36 cellular contexts compared by ENCODE assay signal in the genomic region with DNA sequence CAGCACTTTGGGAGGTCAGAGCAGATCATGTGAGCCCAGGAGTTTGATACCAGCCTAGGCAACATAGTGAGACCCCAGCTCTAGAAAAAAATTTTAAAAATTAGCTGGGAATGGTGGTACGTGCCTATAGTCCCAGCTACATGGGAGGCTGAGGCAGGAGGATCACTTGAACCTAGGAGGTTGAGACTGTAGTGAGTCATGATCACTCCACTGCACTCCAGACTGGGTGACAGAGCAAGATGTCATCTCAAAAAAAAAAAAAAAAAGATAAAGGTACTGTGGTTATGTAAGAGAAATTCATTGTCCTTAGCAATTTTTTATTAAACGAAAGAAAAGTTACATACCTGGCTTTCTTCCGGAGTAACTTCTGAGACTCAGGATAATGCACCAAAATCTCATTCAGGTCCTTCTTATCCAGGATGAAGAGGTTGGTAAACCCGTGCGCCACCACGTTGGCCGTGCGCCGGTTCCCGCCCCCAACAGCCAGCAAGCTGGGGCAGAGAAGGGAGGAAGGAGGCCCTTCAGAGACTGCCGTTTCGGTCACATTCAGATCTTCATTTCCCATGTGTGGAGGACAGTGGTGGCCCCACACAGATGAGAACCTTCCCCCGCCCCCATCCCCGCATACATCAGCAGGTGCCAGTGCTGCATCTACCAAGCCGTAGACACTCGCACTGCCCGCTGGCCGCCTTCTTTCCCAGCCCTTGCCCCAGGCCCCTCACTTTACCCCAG.
"Had no signal": no experiment of that assay in that cellular context is flagged by ENCODE, and none has a peak within 500 bp of the region (broad histone marks: within the 10 kb centered on the region; RNA-seq: fewer than 3 reads in every experiment).

No MANE protein-coding gene starts in this region.

- H3K27ac ChIP-seq: adrenal gland, body of pancreas, cardiac muscle cell, coronary artery, neutrophil, ovary, sigmoid colon, thoracic aorta, uterus, WERI-Rb-1 had no signal

- H3K4me1 ChIP-seq: sigmoid colon, uterus had no signal

- DNase-seq: activated CD4-positive, alpha-beta T cell treated with anti-CD3 and anti-CD28 coated beads for 48 hours; activated CD4-positive, alpha-beta T cell treated with anti-CD3 and anti-CD28 coated beads, Interleukin-2, amount 50 U/mL, for 48 hours; activated CD8-positive, alpha-beta memory T cell treated with anti-CD3 and anti-CD28 coated beads for 24 hours; activated CD8-positive, alpha-beta memory T cell treated with anti-CD3 and anti-CD28 coated beads, Interleukin-2, amount 50 U/mL, for 4 hours; activated effector memory CD4-positive, alpha-beta T cell treated with anti-CD3 and anti-CD28 coated beads, Interleukin-2, amount 50 U/mL, for 16 hours; activated naive CD4-positive, alpha-beta T cell treated with anti-CD3 and anti-CD28 coated beads for 36 hours; activated naive CD8-positive, alpha-beta T cell treated with anti-CD3 and anti-CD28 coated beads for 36 hours; activated T-cell treated with anti-CD3 and anti-CD28 coated beads, Interleukin-2, amount 50 U/mL, for 1 hour; adrenal gland; aorta; cerebellar nuclear complex; effector memory CD8-positive, alpha-beta T cell; foreskin fibroblast; head of caudate nucleus; hippocampal formation; mucosa of descending colon; ovary; sigmoid colon; small intestine; stimulated activated CD4-positive, alpha-beta T cell treated with anti-CD3 and anti-CD28 coated beads, Interleukin-4, amount 100 ng/mL, for 24 hours; T1000; uterus; WERI-Rb-1 had no signal

- H3K36me3 ChIP-seq: adrenal gland, cardiac muscle cell, neutrophil, ovary, sigmoid colon, thoracic aorta, uterus, WERI-Rb-1 had no signal

- H3K27me3 ChIP-seq: adrenal gland, body of pancreas, cardiac muscle cell, neutrophil, ovary, uterus had no signal

- ATAC-seq: activated CD4-positive, CD25-positive, alpha-beta regulatory T cell treated with anti-CD3 and anti-CD28 coated beads, Interleukin-2, amount 50 U/mL, for 24 hours; effector memory CD8-positive, alpha-beta T cell; esophagus mucosa; mucosa of descending colon; natural killer cell treated with Interleukin-12 subunit alpha and Interleukin-12 subunit beta and Interleukin-15 and Interleukin-18, amount 100 ng/mL, for 72 hours; stimulated activated effector memory CD8-positive, alpha-beta T cell treated with anti-CD3 and anti-CD28 coated beads, Interleukin-12 subunit alpha, Interleukin-12 subunit beta, amount 100 ng/mL, for 72 hours had no signal

- H3K9me3 Mint-ChIP-seq: activated naive CD4-positive, alpha-beta T cell treated with anti-CD3 and anti-CD28 coated beads for 36 hours; activated naive CD8-positive, alpha-beta T cell treated with anti-CD3 and anti-CD28 coated beads for 36 hours; activated T-helper 1 cell treated with anti-CD3 and anti-CD28 coated beads, Interleukin-12 subunit alpha, Interleukin-12 subunit beta, Interleukin-2, Interleukin-4 antibody, amounts not matched to agents 30 ng/mL and 10 ng/mL and 1 ng/mL, durations not matched to agents 14 hours and 24 hours and 36 hours; effector memory CD8-positive, alpha-beta T cell; natural killer cell treated with Interleukin-12 subunit alpha and Interleukin-12 subunit beta and Interleukin-15 and Interleukin-18, amount 100 ng/mL, for 72 hours; stimulated activated effector memory CD8-positive, alpha-beta T cell treated with anti-CD3 and anti-CD28 coated beads, Interleukin-12 subunit alpha, Interleukin-12 subunit beta, amount 100 ng/mL, for 72 hours; stimulated activated naive CD8-positive, alpha-beta T cell treated with anti-CD3 and anti-CD28 coated beads, Interleukin-15, Interleukin-2, amounts not matched to agents 100 ng/mL and 50 ng/mL, for 24 hours had no signal

- H3K4me3 Mint-ChIP-seq: activated naive CD4-positive, alpha-beta T cell treated with anti-CD3 and anti-CD28 coated beads for 36 hours; activated naive CD8-positive, alpha-beta T cell treated with anti-CD3 and anti-CD28 coated beads for 36 hours; activated T-helper 1 cell treated with anti-CD3 and anti-CD28 coated beads, Interleukin-12 subunit alpha, Interleukin-12 subunit beta, Interleukin-2, Interleukin-4 antibody, amounts not matched to agents 30 ng/mL and 10 ng/mL and 1 ng/mL, durations not matched to agents 14 hours and 24 hours and 36 hours; effector memory CD8-positive, alpha-beta T cell; natural killer cell treated with Interleukin-12 subunit alpha and Interleukin-12 subunit beta and Interleukin-15 and Interleukin-18, amount 100 ng/mL, for 72 hours; stimulated activated effector memory CD8-positive, alpha-beta T cell treated with anti-CD3 and anti-CD28 coated beads, Interleukin-12 subunit alpha, Interleukin-12 subunit beta, amount 100 ng/mL, for 72 hours; stimulated activated naive CD8-positive, alpha-beta T cell treated with anti-CD3 and anti-CD28 coated beads, Interleukin-15, Interleukin-2, amounts not matched to agents 100 ng/mL and 50 ng/mL, for 24 hours had no signal

- H3K27ac Mint-ChIP-seq: activated naive CD4-positive, alpha-beta T cell treated with anti-CD3 and anti-CD28 coated beads for 36 hours; activated naive CD8-positive, alpha-beta T cell treated with anti-CD3 and anti-CD28 coated beads for 36 hours; activated T-helper 1 cell treated with anti-CD3 and anti-CD28 coated beads, Interleukin-12 subunit alpha, Interleukin-12 subunit beta, Interleukin-2, Interleukin-4 antibody, amounts not matched to agents 30 ng/mL and 10 ng/mL and 1 ng/mL, durations not matched to agents 14 hours and 24 hours and 36 hours; effector memory CD8-positive, alpha-beta T cell; natural killer cell treated with Interleukin-12 subunit alpha and Interleukin-12 subunit beta and Interleukin-15 and Interleukin-18, amount 100 ng/mL, for 72 hours; progenitor cell of endocrine pancreas; stimulated activated effector memory CD8-positive, alpha-beta T cell treated with anti-CD3 and anti-CD28 coated beads, Interleukin-12 subunit alpha, Interleukin-12 subunit beta, amount 100 ng/mL, for 72 hours; stimulated activated naive CD8-positive, alpha-beta T cell treated with anti-CD3 and anti-CD28 coated beads, Interleukin-15, Interleukin-2, amounts not matched to agents 100 ng/mL and 50 ng/mL, for 24 hours had no signal

- H3K9me3 ChIP-seq: adrenal gland, body of pancreas, mucosa of descending colon, neutrophil, ovary, sigmoid colon, thoracic aorta, uterus had no signal

- H3K4me3 ChIP-seq: adrenal gland, body of pancreas, cardiac muscle cell, coronary artery, lung, mucosa of descending colon, ovary, sigmoid colon, thoracic aorta, uterus had no signal

- H3K36me3 Mint-ChIP-seq: activated naive CD8-positive, alpha-beta T cell treated with anti-CD3 and anti-CD28 coated beads for 36 hours; natural killer cell treated with Interleukin-12 subunit alpha and Interleukin-12 subunit beta and Interleukin-15 and Interleukin-18, amount 100 ng/mL, for 72 hours; stimulated activated effector memory CD8-positive, alpha-beta T cell treated with anti-CD3 and anti-CD28 coated beads, Interleukin-12 subunit alpha, Interleukin-12 subunit beta, amount 100 ng/mL, for 72 hours had no signal

- H3K27me3 Mint-ChIP-seq: natural killer cell treated with Interleukin-12 subunit alpha and Interleukin-12 subunit beta and Interleukin-15 and Interleukin-18, amount 100 ng/mL, for 72 hours had no signal
